ENCODE assay signal across 17 cellular contexts in the genomic region with DNA sequence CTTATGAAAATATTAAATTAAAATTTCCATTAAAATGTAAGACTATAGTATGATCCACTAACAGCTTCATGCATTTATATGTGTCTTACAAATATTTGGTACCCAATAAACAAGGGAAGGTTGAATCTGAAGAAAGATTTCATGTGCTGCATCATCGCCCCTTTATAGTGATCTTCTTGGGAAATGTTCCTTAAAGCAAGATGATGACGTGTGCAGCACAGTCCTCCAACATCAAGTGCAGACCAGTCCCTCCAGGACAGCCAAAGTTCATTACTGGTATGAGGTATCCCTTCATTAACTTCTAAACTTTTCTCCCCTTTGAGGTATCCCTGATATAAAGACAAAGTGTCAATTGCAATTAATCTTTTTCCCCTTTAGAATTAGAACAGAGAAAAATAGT.
DNase-seq lines count a peak whose midpoint lies in the region; ATAC-seq and TF ChIP-seq lines count a peak whose summit lies in the region.
"Had no signal": no experiment of that assay in that cellular context is flagged by ENCODE, and none has a peak within 500 bp of the region (broad histone marks: within the 10 kb centered on the region; RNA-seq: fewer than 3 reads in every experiment).

No MANE protein-coding gene starts in this region.

- H3K9me3 ChIP-seq in adipocyte (ENCODE audit: control insufficient read depth, low read length) (no peaks in the 10 kb centered on the region), spleen (no peaks in the 10 kb centered on the region), prostate gland (no peaks in the 10 kb centered on the region)
- H3K9me3 ChIP-seq: BE2C had no signal

- H3K4me1 Mint-ChIP-seq in HFFc6 (ENCODE audit: low read depth) = peaks cover 76% of the 10 kb centered on the region
- H3K4me1 Mint-ChIP-seq: CD4-positive, CD25-positive, alpha-beta regulatory T cell; CD8-positive, alpha-beta memory T cell had no signal

- peak overlapping the region; percentile 6; the same call in 1 of the 2 replicates for H3K27ac Mint-ChIP-seq in HFFc6
- H3K27ac Mint-ChIP-seq: CD4-positive, CD25-positive, alpha-beta regulatory T cell; CD8-positive, alpha-beta memory T cell; H9 had no signal

- H3K36me3 ChIP-seq in adipocyte (ENCODE audit: control insufficient read depth, insufficient read depth, low read length, severe bottlenecking) = no peaks in the 10 kb centered on the region
- no peaks in the 10 kb centered on the region for H3K36me3 ChIP-seq in spleen
- H3K36me3 ChIP-seq in prostate gland = no peaks in the 10 kb centered on the region
- H3K36me3 ChIP-seq: BE2C had no signal

- TF ChIP-seq CTCF in HFFc6 (IDR thresholded peaks at IDR 0.05) (no peak), fibroblast of villous mesenchyme (IDR thresholded peaks at IDR 0.05; ENCODE audit: insufficient read depth, low read depth, low read length) (no peak), spleen (IDR thresholded peaks at IDR 0.05 in 8 of 11, conservative IDR thresholded peaks at IDR 0.05 in 3 of 11) (no peak), prostate gland (IDR thresholded peaks at IDR 0.05) (no peak)

- ATAC-seq in HG03520 (IDR thresholded peaks at IDR 0.05; ENCODE audit: unreplicated experiment) = no peak
- ATAC-seq: K562 had no signal

- no peaks in the 10 kb centered on the region for H3K9me3 Mint-ChIP-seq in HFFc6
- H3K9me3 Mint-ChIP-seq: H9 had no signal

- no peak overlapping the region for H3K4me3 Mint-ChIP-seq in HFFc6
- H3K4me3 Mint-ChIP-seq: CD4-positive, CD25-positive, alpha-beta regulatory T cell; CD8-positive, alpha-beta memory T cell; H9 had no signal

- peaks cover 2% of the 10 kb centered on the region; the same call in 1 of the 2 replicates for H3K27me3 Mint-ChIP-seq in HFFc6 (ENCODE audit: insufficient read depth)
- H3K27me3 Mint-ChIP-seq: CD4-positive, CD25-positive, alpha-beta regulatory T cell; CD8-positive, alpha-beta memory T cell had no signal

- TF ChIP-seq POLR2A in spleen (IDR thresholded peaks at IDR 0.05) = no peak
- TF ChIP-seq POLR2A in prostate gland (IDR thresholded peaks at IDR 0.05) = no peak

- H3K4me3 ChIP-seq in adipocyte (ENCODE audit: low read length) = no peak overlapping the region
- H3K4me3 ChIP-seq in fibroblast of villous mesenchyme (ENCODE audit: low read depth, low read length) = no peak overlapping the region
- no peak overlapping the region for H3K4me3 ChIP-seq in spleen
- no peak overlapping the region for H3K4me3 ChIP-seq in prostate gland
- H3K4me3 ChIP-seq: K562 had no signal

- intact Hi-C loops in spleen (cut with DNase I; ENCODE audit: low total_unique reads) (no loop called here), prostate gland (cut with DNase I) (no loop called here)

- WGBS in spleen, 5 donors = 79 to 92% (median 89%) methylated on average over 2 of the region's 2 CpGs
- WGBS in prostate gland = 92% methylated on average over 2 of the region's 2 CpGs

- H3K36me3 Mint-ChIP-seq in HFFc6 (ENCODE audit: low read depth) = no peaks in the 10 kb centered on the region
- H3K36me3 Mint-ChIP-seq: CD4-positive, CD25-positive, alpha-beta regulatory T cell; CD8-positive, alpha-beta memory T cell had no signal

- H3K27ac ChIP-seq in spleen (peak overlapping the region in 6 of 8 donors; percentile 16 to 60 (median 42)), prostate gland (no peak overlapping the region)

- no peak overlapping the region for H3K9ac ChIP-seq in adipocyte (ENCODE audit: low read length)

- H3K4me1 ChIP-seq in adipocyte (ENCODE audit: control insufficient read depth, insufficient read depth, low read length) (peaks cover 20% of the 10 kb centered on the region), spleen (peaks cover 0 to 7% (median 0%) of the 10 kb centered on the region in 6 donors), prostate gland (replicated peaks) (no peaks in the 10 kb centered on the region)
- H3K4me1 ChIP-seq: BE2C had no signal

- DNase-seq in HFFc6 (no peak), adipocyte (ENCODE audit: low read depth) (peak; percentile 36), fibroblast of villous mesenchyme (ENCODE audit: low read depth) (peak; percentile 64), spleen (no peak), mucosa of gallbladder (ENCODE audit: low spot score) (no peak), prostate gland (ENCODE audit: low spot score) (no peak)
- DNase-seq: ACHN; BE2C; C1 segment of cervical spinal cord; CD4-positive, CD25-positive, alpha-beta regulatory T cell; CD8-positive, alpha-beta memory T cell; COR-L47; DMS 273 treated with DMSO at 0.1 percent for 48 hours; DND-41; H9 had no signal

- H3K27me3 ChIP-seq in adipocyte (replicated peaks; ENCODE audit: control insufficient read depth, insufficient read depth, low read length) (no peaks in the 10 kb centered on the region), spleen (replicated peaks in 1 of 7) (no peaks in the 10 kb centered on the region), prostate gland (replicated peaks; ENCODE audit: insufficient read depth) (no peaks in the 10 kb centered on the region)
- H3K27me3 ChIP-seq: BE2C had no signal

Comparison
In these comparisons a context has a peak if more than half of its experiments do, and no peak if none do; other contexts are left out.
1. DNase-seq: peak in adipocyte (single experiment) and fibroblast of villous mesenchyme (single experiment); none in HFFc6 (single experiment), spleen (single experiment), mucosa of gallbladder (single experiment) and prostate gland (single experiment).
2. H3K27ac ChIP-seq: peak in spleen (6 of 8); none in prostate gland (0 of 2).